Comparison of ENCODE assay signal across 1 cellular context in genomic region chr19:12399901-12400617, GRCh38.
TF ChIP-seq lines count a peak whose summit lies in the region.

No MANE protein-coding gene starts in this region.

TF ChIP-seq in H1, 55 proteins besides CTCF, POLR2A, EP300 and RAD21:
- peak; percentile 61; the same call in 1 of the 2 replicates for TF ChIP-seq TBP (IDR thresholded peaks at IDR 0.05; ENCODE audit: low read depth, low read length)
